Comparison of ENCODE assay signal across 1 cellular context in the genomic region with DNA sequence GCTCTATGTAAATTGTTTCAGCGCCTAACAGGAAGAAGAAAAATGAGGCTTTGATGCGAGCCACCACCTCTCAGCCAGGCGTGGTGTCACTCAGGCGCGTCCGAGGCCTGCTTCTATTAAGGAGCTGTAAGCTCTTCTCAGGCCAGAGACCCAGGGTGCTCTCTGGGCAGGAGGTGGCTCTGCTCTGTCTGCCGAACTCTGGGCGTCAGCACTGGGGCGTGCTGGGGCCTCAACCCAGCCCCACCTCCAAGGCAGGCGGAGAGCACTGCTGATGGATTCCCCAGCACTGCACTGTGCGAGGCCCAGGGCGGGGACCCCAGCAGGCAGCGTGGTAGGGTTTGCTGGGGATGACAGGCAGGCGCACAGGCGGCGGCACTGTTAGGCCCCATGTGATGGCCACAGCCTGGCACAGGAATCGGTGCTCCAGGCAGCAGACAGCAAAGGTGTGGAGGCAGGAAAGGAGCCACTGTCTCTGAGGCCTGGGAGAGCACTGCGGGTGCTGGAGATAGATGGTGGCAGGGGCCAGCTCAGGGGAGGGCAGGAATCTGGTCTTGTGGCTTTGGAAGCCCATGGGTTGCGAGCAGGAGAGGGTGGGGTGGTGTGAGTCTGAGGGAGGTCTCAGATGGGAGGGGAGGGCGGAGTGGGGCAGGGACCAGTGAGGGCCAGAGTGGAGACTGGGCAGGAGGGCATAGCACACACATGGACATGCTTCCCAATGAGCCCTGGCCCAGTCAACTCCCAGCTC.
A peak's percentile ranks its signal among the peaks of the same experiment; 100 is the strongest.
TF ChIP-seq lines count a peak whose summit lies in the region.

No MANE protein-coding gene starts in this region.

TF ChIP-seq in HEK293, 187 proteins besides CTCF, POLR2A, EP300 and RAD21 (continued from another document):
- TF ChIP-seq, protein P1, sequence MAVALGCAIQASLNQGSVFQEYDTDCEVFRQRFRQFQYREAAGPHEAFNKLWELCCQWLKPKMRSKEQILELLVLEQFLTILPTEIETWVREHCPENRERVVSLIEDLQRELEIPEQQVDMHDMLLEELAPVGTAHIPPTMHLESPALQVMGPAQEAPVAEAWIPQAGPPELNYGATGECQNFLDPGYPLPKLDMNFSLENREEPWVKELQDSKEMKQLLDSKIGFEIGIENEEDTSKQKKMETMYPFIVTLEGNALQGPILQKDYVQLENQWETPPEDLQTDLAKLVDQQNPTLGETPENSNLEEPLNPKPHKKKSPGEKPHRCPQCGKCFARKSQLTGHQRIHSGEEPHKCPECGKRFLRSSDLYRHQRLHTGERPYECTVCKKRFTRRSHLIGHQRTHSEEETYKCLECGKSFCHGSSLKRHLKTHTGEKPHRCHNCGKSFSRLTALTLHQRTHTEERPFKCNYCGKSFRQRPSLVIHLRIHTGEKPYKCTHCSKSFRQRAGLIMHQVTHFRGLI (tag by site-specific recombination; IDR thresholded peaks at IDR 0.05), result no peak
- TF ChIP-seq, protein P2, sequence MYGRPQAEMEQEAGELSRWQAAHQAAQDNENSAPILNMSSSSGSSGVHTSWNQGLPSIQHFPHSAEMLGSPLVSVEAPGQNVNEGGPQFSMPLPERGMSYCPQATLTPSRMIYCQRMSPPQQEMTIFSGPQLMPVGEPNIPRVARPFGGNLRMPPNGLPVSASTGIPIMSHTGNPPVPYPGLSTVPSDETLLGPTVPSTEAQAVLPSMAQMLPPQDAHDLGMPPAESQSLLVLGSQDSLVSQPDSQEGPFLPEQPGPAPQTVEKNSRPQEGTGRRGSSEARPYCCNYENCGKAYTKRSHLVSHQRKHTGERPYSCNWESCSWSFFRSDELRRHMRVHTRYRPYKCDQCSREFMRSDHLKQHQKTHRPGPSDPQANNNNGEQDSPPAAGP (tag by site-specific recombination; IDR thresholded peaks at IDR 0.05), result peak; percentile 45; the same call in 1 of the 2 replicates
- no peak for TF ChIP-seq ZNF2 (tag by site-specific recombination; IDR thresholded peaks at IDR 0.05)
- TF ChIP-seq ZNF354C (tag by site-specific recombination; IDR thresholded peaks at IDR 0.05; ENCODE audit: borderline replicate concordance, low read depth), result no peak
- no peak for TF ChIP-seq ZXDB (tag by site-specific recombination; IDR thresholded peaks at IDR 0.05)
- TF ChIP-seq GLIS2 (tag by site-specific recombination; IDR thresholded peaks at IDR 0.05), result peak; percentile 51; the same call in 1 of the 2 replicates
- peak; percentile 91 for TF ChIP-seq KLF1 (tag by site-specific recombination; IDR thresholded peaks at IDR 0.05)
- TF ChIP-seq, protein P3, sequence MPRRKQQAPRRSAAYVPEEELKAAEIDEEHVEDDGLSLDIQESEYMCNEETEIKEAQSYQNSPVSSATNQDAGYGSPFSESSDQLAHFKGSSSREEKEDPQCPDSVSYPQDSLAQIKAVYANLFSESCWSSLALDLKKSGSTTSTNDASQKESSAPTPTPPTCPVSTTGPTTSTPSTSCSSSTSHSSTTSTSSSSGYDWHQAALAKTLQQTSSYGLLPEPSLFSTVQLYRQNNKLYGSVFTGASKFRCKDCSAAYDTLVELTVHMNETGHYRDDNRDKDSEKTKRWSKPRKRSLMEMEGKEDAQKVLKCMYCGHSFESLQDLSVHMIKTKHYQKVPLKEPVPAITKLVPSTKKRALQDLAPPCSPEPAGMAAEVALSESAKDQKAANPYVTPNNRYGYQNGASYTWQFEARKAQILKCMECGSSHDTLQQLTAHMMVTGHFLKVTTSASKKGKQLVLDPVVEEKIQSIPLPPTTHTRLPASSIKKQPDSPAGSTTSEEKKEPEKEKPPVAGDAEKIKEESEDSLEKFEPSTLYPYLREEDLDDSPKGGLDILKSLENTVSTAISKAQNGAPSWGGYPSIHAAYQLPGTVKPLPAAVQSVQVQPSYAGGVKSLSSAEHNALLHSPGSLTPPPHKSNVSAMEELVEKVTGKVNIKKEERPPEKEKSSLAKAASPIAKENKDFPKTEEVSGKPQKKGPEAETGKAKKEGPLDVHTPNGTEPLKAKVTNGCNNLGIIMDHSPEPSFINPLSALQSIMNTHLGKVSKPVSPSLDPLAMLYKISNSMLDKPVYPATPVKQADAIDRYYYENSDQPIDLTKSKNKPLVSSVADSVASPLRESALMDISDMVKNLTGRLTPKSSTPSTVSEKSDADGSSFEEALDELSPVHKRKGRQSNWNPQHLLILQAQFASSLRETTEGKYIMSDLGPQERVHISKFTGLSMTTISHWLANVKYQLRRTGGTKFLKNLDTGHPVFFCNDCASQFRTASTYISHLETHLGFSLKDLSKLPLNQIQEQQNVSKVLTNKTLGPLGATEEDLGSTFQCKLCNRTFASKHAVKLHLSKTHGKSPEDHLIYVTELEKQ (tag by site-specific recombination; IDR thresholded peaks at IDR 0.05; ENCODE audit: borderline replicate concordance), result no peak
